In the genomic region with DNA sequence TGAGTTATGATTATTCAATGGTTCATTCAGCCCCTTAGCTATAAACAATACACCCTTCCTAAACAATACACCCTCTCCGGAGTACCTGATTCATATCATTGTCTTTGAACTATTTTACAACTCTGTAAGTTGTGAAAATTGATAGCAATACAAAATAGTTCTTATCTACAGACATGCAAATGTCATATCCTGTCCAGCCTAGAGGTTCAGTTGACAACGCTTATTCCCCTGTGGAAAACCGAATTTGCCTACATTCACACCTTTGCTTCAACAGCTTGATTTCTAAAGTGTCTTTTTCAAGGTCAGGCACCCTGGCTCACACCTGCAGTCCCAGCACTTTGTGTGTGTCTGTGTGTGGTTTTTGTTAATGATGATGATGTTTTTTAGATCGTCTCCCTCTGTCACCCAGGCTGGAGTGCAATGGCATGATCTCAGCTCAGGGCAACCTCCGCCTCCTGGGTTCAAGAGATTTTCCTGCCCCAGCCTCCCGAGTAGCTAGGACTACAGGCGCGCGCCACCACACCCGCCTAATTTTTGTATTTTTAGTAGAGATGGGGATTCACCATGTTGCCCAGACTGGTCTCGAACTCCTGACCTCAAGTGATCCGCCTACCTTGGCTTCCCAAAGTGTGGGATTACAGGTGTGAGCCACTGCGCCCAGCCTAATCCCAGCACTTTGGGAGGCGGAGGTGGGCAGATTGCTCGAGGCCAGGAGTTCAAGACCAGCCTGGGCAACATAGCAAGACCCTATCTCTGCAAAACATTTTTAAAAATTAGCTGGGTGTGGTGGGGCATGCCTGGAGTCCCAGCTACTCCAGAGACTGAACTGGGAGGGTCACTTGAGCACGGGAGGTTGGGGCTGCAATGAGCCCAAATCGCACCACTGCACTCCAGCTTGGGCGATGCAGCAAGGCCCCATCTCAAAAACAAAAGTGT, we compare ENCODE assay signal across 1 cellular context.
TF ChIP-seq lines count a peak whose summit lies in the region.

No MANE protein-coding gene starts in this region.

TF ChIP-seq in IMR-90, 13 proteins besides CTCF, POLR2A, EP300 and RAD21:
- TF ChIP-seq FOS (IDR thresholded peaks at IDR 0.05; ENCODE audit: low read depth, low read length) = no peak
- TF ChIP-seq SMC3 (IDR thresholded peaks at IDR 0.05; ENCODE audit: low read depth, low read length) = no peak
- no peak for TF ChIP-seq MXI1 (IDR thresholded peaks at IDR 0.05; ENCODE audit: borderline replicate concordance, low read depth, low read length)
- TF ChIP-seq MAZ (IDR thresholded peaks at IDR 0.05; ENCODE audit: borderline replicate concordance, low read depth, low read length) = no peak
- no peak for TF ChIP-seq MAFK (IDR thresholded peaks at IDR 0.05; ENCODE audit: low read depth, low read length)
- TF ChIP-seq CEBPB (IDR thresholded peaks at IDR 0.05; ENCODE audit: low read depth, low read length) = no peak
- TF ChIP-seq, protein P1, sequence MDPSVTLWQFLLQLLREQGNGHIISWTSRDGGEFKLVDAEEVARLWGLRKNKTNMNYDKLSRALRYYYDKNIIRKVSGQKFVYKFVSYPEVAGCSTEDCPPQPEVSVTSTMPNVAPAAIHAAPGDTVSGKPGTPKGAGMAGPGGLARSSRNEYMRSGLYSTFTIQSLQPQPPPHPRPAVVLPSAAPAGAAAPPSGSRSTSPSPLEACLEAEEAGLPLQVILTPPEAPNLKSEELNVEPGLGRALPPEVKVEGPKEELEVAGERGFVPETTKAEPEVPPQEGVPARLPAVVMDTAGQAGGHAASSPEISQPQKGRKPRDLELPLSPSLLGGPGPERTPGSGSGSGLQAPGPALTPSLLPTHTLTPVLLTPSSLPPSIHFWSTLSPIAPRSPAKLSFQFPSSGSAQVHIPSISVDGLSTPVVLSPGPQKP (IDR thresholded peaks at IDR 0.05; ENCODE audit: borderline replicate concordance, low read depth, low read length) = no peak
- no peak for TF ChIP-seq CHD1 (IDR thresholded peaks at IDR 0.05; ENCODE audit: low read depth, low read length)
- TF ChIP-seq RCOR1 (IDR thresholded peaks at IDR 0.05; ENCODE audit: insufficient replicate concordance, low read length) = no peak
- TF ChIP-seq BHLHE40 (IDR thresholded peaks at IDR 0.05; ENCODE audit: low read depth, low read length) = no peak
- no peak for TF ChIP-seq RFX5 (IDR thresholded peaks at IDR 0.05; ENCODE audit: low read depth, low read length)
- TF ChIP-seq NFE2L2 (IDR thresholded peaks at IDR 0.05; ENCODE audit: low read depth, low read length) = no peak
- TF ChIP-seq, protein P2, sequence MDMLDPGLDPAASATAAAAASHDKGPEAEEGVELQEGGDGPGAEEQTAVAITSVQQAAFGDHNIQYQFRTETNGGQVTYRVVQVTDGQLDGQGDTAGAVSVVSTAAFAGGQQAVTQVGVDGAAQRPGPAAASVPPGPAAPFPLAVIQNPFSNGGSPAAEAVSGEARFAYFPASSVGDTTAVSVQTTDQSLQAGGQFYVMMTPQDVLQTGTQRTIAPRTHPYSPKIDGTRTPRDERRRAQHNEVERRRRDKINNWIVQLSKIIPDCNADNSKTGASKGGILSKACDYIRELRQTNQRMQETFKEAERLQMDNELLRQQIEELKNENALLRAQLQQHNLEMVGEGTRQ (IDR thresholded peaks at IDR 0.05; ENCODE audit: low read depth, low read length) = no peak
